17 cellular contexts compared by ENCODE assay signal in the genomic region with DNA sequence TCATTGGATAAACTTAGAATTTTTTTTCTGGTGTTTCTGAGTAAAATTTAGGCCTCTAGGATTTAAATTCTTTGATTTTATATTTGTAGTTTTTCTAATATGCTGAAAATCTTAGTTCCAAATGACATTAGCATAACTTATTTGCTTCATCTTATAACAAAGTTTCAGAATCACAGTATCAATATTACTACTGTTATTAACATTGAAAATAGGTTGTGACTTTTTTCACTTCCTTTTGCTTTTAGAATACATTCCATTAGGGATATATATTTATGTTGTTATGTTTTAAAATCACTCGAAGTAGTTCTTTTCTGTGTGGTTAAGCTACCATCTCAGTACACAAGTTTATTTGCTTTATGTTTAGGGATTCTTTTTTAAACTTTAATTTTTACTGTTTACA. TPM values are rescaled to one million over a fixed set of nuclear protein-coding genes. Genes with fewer than 3 reads are reported as not detected.
DNase-seq lines count a peak whose midpoint lies in the region; ATAC-seq lines count a peak whose summit lies in the region.
"Had no signal": no experiment of that assay in that cellular context is flagged by ENCODE, and none has a peak within 500 bp of the region (broad histone marks: within the 10 kb centered on the region; RNA-seq: fewer than 3 reads in every experiment).

No MANE protein-coding gene starts in this region.

- no peak overlapping the region for H3K4me3 Mint-ChIP-seq in stimulated activated memory B cell treated with anti-CD40 and anti-IgM and Interleukin-4, amounts not matched to agents 10 μg/mL and 1 μg/mL and 100 μg/mL, for 72 hours
- H3K4me3 Mint-ChIP-seq: CD4-positive, alpha-beta memory T cell had no signal

- ATAC-seq in GM18861 (IDR thresholded peaks at IDR 0.05; ENCODE audit: unreplicated experiment): peak; percentile 55
- peak; percentile 51 for ATAC-seq in HG03159 (IDR thresholded peaks at IDR 0.05; ENCODE audit: unreplicated experiment)
- ATAC-seq in stimulated activated memory B cell treated with anti-CD40 and anti-IgM and Interleukin-4, amounts not matched to agents 10 μg/mL and 1 μg/mL and 100 μg/mL, for 72 hours: no peak
- ATAC-seq in HG03196 (IDR thresholded peaks at IDR 0.05; ENCODE audit: unreplicated experiment): no peak
- ATAC-seq in Right ventricle myocardium superior (ENCODE audit: poor library complexity): no peak

- intact Hi-C loops in Right ventricle myocardium superior (cut with DNase I): no loop called here

- H3K27ac Mint-ChIP-seq in stimulated activated memory B cell treated with anti-CD40 and anti-IgM and Interleukin-4, amounts not matched to agents 10 μg/mL and 1 μg/mL and 100 μg/mL, for 72 hours: peak overlapping the region; percentile 54
- H3K27ac Mint-ChIP-seq: CD4-positive, alpha-beta memory T cell had no signal

- no peaks in the 10 kb centered on the region for H3K27me3 Mint-ChIP-seq in stimulated activated memory B cell treated with anti-CD40 and anti-IgM and Interleukin-4, amounts not matched to agents 10 μg/mL and 1 μg/mL and 100 μg/mL, for 72 hours
- H3K27me3 Mint-ChIP-seq: CD4-positive, alpha-beta memory T cell had no signal

- peaks cover 30% of the 10 kb centered on the region for H3K36me3 Mint-ChIP-seq in stimulated activated memory B cell treated with anti-CD40 and anti-IgM and Interleukin-4, amounts not matched to agents 10 μg/mL and 1 μg/mL and 100 μg/mL, for 72 hours

- DNase-seq in Right ventricle myocardium superior (no peak), NCI-H446 treated with DMSO at 0.1 percent for 48 hours (lab: John Stamatoyannopoulos, UW) (no peak)
- DNase-seq: C1 segment of cervical spinal cord; Calu3; CD4-positive, alpha-beta memory T cell; COR-L47; DMS53; DMS79 treated with DMSO at 0.1 percent for 48 hours; GF-D8; GM23248; H7; HCEC 1CT had no signal

- H3K4me1 Mint-ChIP-seq in stimulated activated memory B cell treated with anti-CD40 and anti-IgM and Interleukin-4, amounts not matched to agents 10 μg/mL and 1 μg/mL and 100 μg/mL, for 72 hours: peaks cover 17% of the 10 kb centered on the region

- no peaks in the 10 kb centered on the region for H3K9me3 Mint-ChIP-seq in stimulated activated memory B cell treated with anti-CD40 and anti-IgM and Interleukin-4, amounts not matched to agents 10 μg/mL and 1 μg/mL and 100 μg/mL, for 72 hours
- H3K9me3 Mint-ChIP-seq: CD4-positive, alpha-beta memory T cell had no signal

RNA-seq across cellular contexts. Expression of gene RAB3IP, which starts 12.8 kb away (rescaled TPM):
- 20.3 TPM for total RNA-seq in Right ventricle myocardium superior
- total RNA-seq: G401 had no signal

RNA-seq across cellular contexts. Expression of gene BEST3, which starts 52.4 kb away (rescaled TPM):
- 0.48 TPM for total RNA-seq in Right ventricle myocardium superior
- total RNA-seq: CD4-positive, alpha-beta memory T cell; GM23248; H7 had no signal

Comparison
In these comparisons a context has a peak if more than half of its experiments do, and no peak if none do; other contexts are left out.
1. ATAC-seq: peak in GM18861 (single experiment) and HG03159 (single experiment); none in stimulated activated memory B cell treated with anti-CD40 and anti-IgM and Interleukin-4, amounts not matched to agents 10 μg/mL and 1 μg/mL and 100 μg/mL, for 72 hours (single experiment), HG03196 (single experiment) and Right ventricle myocardium superior (single experiment).